ENCODE assay signal across 9 cellular contexts in genomic region chr10:129816702-129817101, GRCh38.
"Had no signal": no experiment of that assay in that cellular context is flagged by ENCODE, and none has a peak within 500 bp of the region (broad histone marks: within the 10 kb centered on the region; RNA-seq: fewer than 3 reads in every experiment).

No MANE protein-coding gene starts in this region.

- H3K4me3 ChIP-seq: GM23248, GM23338, HAP-1 had no signal

- H3K27ac ChIP-seq: GM23248 had no signal

- H3K9ac ChIP-seq: GM23248 had no signal

- H3K36me3 ChIP-seq: HAP-1 had no signal

- DNase-seq: GM23248, GOT3, H7, H9, HCEC 1CT, HFFc6 had no signal

- H3K4me1 ChIP-seq: HAP-1 had no signal

- ATAC-seq: GM23338, HCT116 had no signal

- H3K9me3 ChIP-seq: HAP-1 had no signal

- H2AFZ ChIP-seq: GM23248, GM23338 had no signal

- H3K4me2 ChIP-seq: GM23338 had no signal
